ENCODE assay signal across 16 cellular contexts in genomic region chr7:85068796-85069195, GRCh38.
A peak's percentile ranks its signal among the peaks of the same experiment; 100 is the strongest.
DNase-seq lines count a peak whose midpoint lies in the region; ATAC-seq and TF ChIP-seq lines count a peak whose summit lies in the region.
"Had no signal": no experiment of that assay in that cellular context is flagged by ENCODE, and none has a peak within 500 bp of the region (broad histone marks: within the 10 kb centered on the region; RNA-seq: fewer than 3 reads in every experiment).

No MANE protein-coding gene starts in this region.

- H3K9me3 ChIP-seq in left lung (no peaks in the 10 kb centered on the region), BE2C (no peaks in the 10 kb centered on the region)

- no peak overlapping the region for H3K27ac ChIP-seq in left lung
- H3K27ac ChIP-seq: WERI-Rb-1 had no signal

- no peaks in the 10 kb centered on the region for H3K36me3 Mint-ChIP-seq in activated CD8-positive, alpha-beta T cell treated with anti-CD3 and anti-CD28 coated beads for 36 hours (ENCODE audit: low read depth)
- H3K36me3 Mint-ChIP-seq: CD4-positive, CD25-positive, alpha-beta regulatory T cell had no signal

- H3K4me1 ChIP-seq in left lung: no peaks in the 10 kb centered on the region
- no peaks in the 10 kb centered on the region for H3K4me1 ChIP-seq in BE2C

- CTCF ChIA-PET in activated CD8-positive, alpha-beta T cell treated with anti-CD3 and anti-CD28 coated beads for 36 hours (lab: Charles Lee): no interaction called here

- no peak overlapping the region for H3K27ac Mint-ChIP-seq in activated CD8-positive, alpha-beta T cell treated with anti-CD3 and anti-CD28 coated beads for 36 hours
- H3K27ac Mint-ChIP-seq: CD4-positive, CD25-positive, alpha-beta regulatory T cell; GM23338; nephron had no signal

- H3K4me3 ChIP-seq in cardiac fibroblast (replicated peaks in 1 of 2; ENCODE audit: low read depth in 2 of 2, low read length in 2 of 2): no peak overlapping the region
- H3K4me3 ChIP-seq in left lung: no peak overlapping the region
- H3K4me3 ChIP-seq in BE2C (ENCODE audit: low read depth, low read length): no peak overlapping the region
- H3K4me3 ChIP-seq: GM23338 had no signal

- H3K27me3 ChIP-seq in left lung (no peaks in the 10 kb centered on the region), BE2C (no peaks in the 10 kb centered on the region)

- intact Hi-C loops in left lung (cut with DNase I): no loop called here
- intact Hi-C loops in activated CD8-positive, alpha-beta T cell treated with anti-CD3 and anti-CD28 coated beads for 36 hours (cut with micrococcal nuclease): no loop called here

- H3K36me3 ChIP-seq in left lung (no peaks in the 10 kb centered on the region), BE2C (no peaks in the 10 kb centered on the region)
- H3K36me3 ChIP-seq: WERI-Rb-1 had no signal

- H3K4me3 Mint-ChIP-seq in activated CD8-positive, alpha-beta T cell treated with anti-CD3 and anti-CD28 coated beads for 36 hours: no peak overlapping the region
- H3K4me3 Mint-ChIP-seq: CD4-positive, CD25-positive, alpha-beta regulatory T cell; GM23338; nephron had no signal

- H3K27me3 Mint-ChIP-seq in activated CD8-positive, alpha-beta T cell treated with anti-CD3 and anti-CD28 coated beads for 36 hours: no peaks in the 10 kb centered on the region
- H3K27me3 Mint-ChIP-seq: CD4-positive, CD25-positive, alpha-beta regulatory T cell had no signal

- peak; percentile 33 for ATAC-seq in left lung
- ATAC-seq in activated CD8-positive, alpha-beta T cell treated with anti-CD3 and anti-CD28 coated beads for 36 hours: no peak
- ATAC-seq: GM23338 had no signal

- H3K9me3 Mint-ChIP-seq in activated CD8-positive, alpha-beta T cell treated with anti-CD3 and anti-CD28 coated beads for 36 hours: no peaks in the 10 kb centered on the region
- H3K9me3 Mint-ChIP-seq: GM23338, nephron had no signal

- H3K4me1 Mint-ChIP-seq in activated CD8-positive, alpha-beta T cell treated with anti-CD3 and anti-CD28 coated beads for 36 hours (ENCODE audit: low read depth): no peaks in the 10 kb centered on the region
- H3K4me1 Mint-ChIP-seq: CD4-positive, CD25-positive, alpha-beta regulatory T cell had no signal

- DNase-seq in COLO829 (ENCODE audit: low spot score): peak; percentile 18
- DNase-seq in LHCN-M2 (ENCODE audit: low read depth): peak; percentile 74
- peak; percentile 68 to 96 for DNase-seq in cardiac fibroblast (ENCODE audit: low read depth in 2 of 2)
- DNase-seq in left lung: no peak
- DNase-seq in ecto neural progenitor cell (ENCODE audit: low spot score): no peak
- DNase-seq in BE2C: no peak
- DNase-seq in NCI-H1417 treated with DMSO at 0.1 percent for 48 hours (lab: John Stamatoyannopoulos, UW): no peak
- DNase-seq in activated CD8-positive, alpha-beta T cell treated with anti-CD3 and anti-CD28 coated beads for 36 hours: no peak
- DNase-seq: amniotic stem cell; CD4-positive, CD25-positive, alpha-beta regulatory T cell; KBM-7; NCI-H2171 treated with DMSO at 0.1 percent for 48 hours; SHP77; WERI-Rb-1 had no signal

- TF ChIP-seq CTCF in cardiac fibroblast (IDR thresholded peaks at IDR 0.05; ENCODE audit: low read depth, low read length) (no peak), left lung (IDR thresholded peaks at IDR 0.05) (no peak), BE2C (IDR thresholded peaks at IDR 0.05; ENCODE audit: low read depth, low read length) (no peak)
- TF ChIP-seq CTCF in activated CD8-positive, alpha-beta T cell treated with anti-CD3 and anti-CD28 coated beads for 36 hours (IDR thresholded peaks at IDR 0.05): no peak

- POLR2A ChIA-PET in activated CD8-positive, alpha-beta T cell treated with anti-CD3 and anti-CD28 coated beads for 36 hours (lab: Charles Lee): no interaction called here

Comparison
In these comparisons a context has a peak if more than half of its experiments do, and no peak if none do; other contexts are left out.
1. DNase-seq: peak in COLO829 (single experiment), LHCN-M2 (single experiment) and cardiac fibroblast (2 of 2); none in left lung (0 of 2), ecto neural progenitor cell (single experiment), BE2C (single experiment), NCI-H1417 treated with DMSO at 0.1 percent for 48 hours (single experiment) and activated CD8-positive, alpha-beta T cell treated with anti-CD3 and anti-CD28 coated beads for 36 hours (single experiment).